11 cellular contexts compared by ENCODE assay signal in genomic region chr3:67349551-67350174, GRCh38.
DNase-seq lines count a peak whose midpoint lies in the region; ATAC-seq and TF ChIP-seq lines count a peak whose summit lies in the region.
"Had no signal": no experiment of that assay in that cellular context is flagged by ENCODE, and none has a peak within 500 bp of the region (broad histone marks: within the 10 kb centered on the region; RNA-seq: fewer than 3 reads in every experiment).

No MANE protein-coding gene starts in this region.

- no peaks in the 10 kb centered on the region for H3K36me3 ChIP-seq in kidney epithelial cell (ENCODE audit: control insufficient read depth, insufficient read depth, low read length)

- H3K27me3 ChIP-seq in kidney epithelial cell (ENCODE audit: control insufficient read depth, insufficient read depth, low read length) = no peaks in the 10 kb centered on the region

- peaks cover 3% of the 10 kb centered on the region for H3K36me3 Mint-ChIP-seq in chondrocyte (ENCODE audit: low read depth)

- H3K27me3 Mint-ChIP-seq in chondrocyte (ENCODE audit: low read depth) = peaks cover 1% of the 10 kb centered on the region

- DNase-seq in kidney epithelial cell (ENCODE audit: low read depth) (peak; percentile 53), SK-N-DZ (ENCODE audit: low spot score) (no peak), chondrocyte (ENCODE audit: low spot score) (no peak), medulla oblongata (ENCODE audit: extremely low spot score) (no peak)
- no peak for DNase-seq in NK-92 treated with Interleukin-12 subunit alpha and Interleukin-12 subunit beta, amount 100 ng/mL, for 24 hours (lab: John Stamatoyannopoulos, UW)
- DNase-seq: nephron progenitor cell had no signal

- H3K27ac Mint-ChIP-seq in chondrocyte (ENCODE audit: unreplicated experiment) = no peak overlapping the region
- H3K27ac Mint-ChIP-seq: dendritic cell treated with granulocyte-macrophage colony-stimulating factor and Interleukin-4, amounts not matched to agents 40 ng/mL and 50 ng/mL, for 4 days; nephron progenitor cell had no signal

- H3K9me3 Mint-ChIP-seq in chondrocyte (ENCODE audit: low read depth) = peaks cover 7% of the 10 kb centered on the region

- TF ChIP-seq CTCF in kidney epithelial cell (IDR thresholded peaks at IDR 0.05; ENCODE audit: insufficient read depth, low read length, poor library complexity, severe bottlenecking) (no peak), chondrocyte (IDR thresholded peaks at IDR 0.05) (no peak)

- H3K4me3 ChIP-seq in kidney epithelial cell (ENCODE audit: low read depth, low read length) = no peak overlapping the region

- ATAC-seq in GM18511 (IDR thresholded peaks at IDR 0.05; ENCODE audit: unreplicated experiment) = peak; percentile 98
- peak; percentile 95 for ATAC-seq in GM21619 (IDR thresholded peaks at IDR 0.05; ENCODE audit: unreplicated experiment)
- ATAC-seq in HG03571 (IDR thresholded peaks at IDR 0.05; ENCODE audit: unreplicated experiment) = peak; percentile 93
- ATAC-seq: Panc1 had no signal

- H3K4me1 Mint-ChIP-seq in chondrocyte (ENCODE audit: low read depth) = no peaks in the 10 kb centered on the region
- H3K4me1 Mint-ChIP-seq: nephron progenitor cell had no signal

- H3K4me3 Mint-ChIP-seq in chondrocyte (ENCODE audit: unreplicated experiment) = no peak overlapping the region
- H3K4me3 Mint-ChIP-seq: dendritic cell treated with granulocyte-macrophage colony-stimulating factor and Interleukin-4, amounts not matched to agents 40 ng/mL and 50 ng/mL, for 4 days; nephron progenitor cell had no signal
